In the genomic region with DNA sequence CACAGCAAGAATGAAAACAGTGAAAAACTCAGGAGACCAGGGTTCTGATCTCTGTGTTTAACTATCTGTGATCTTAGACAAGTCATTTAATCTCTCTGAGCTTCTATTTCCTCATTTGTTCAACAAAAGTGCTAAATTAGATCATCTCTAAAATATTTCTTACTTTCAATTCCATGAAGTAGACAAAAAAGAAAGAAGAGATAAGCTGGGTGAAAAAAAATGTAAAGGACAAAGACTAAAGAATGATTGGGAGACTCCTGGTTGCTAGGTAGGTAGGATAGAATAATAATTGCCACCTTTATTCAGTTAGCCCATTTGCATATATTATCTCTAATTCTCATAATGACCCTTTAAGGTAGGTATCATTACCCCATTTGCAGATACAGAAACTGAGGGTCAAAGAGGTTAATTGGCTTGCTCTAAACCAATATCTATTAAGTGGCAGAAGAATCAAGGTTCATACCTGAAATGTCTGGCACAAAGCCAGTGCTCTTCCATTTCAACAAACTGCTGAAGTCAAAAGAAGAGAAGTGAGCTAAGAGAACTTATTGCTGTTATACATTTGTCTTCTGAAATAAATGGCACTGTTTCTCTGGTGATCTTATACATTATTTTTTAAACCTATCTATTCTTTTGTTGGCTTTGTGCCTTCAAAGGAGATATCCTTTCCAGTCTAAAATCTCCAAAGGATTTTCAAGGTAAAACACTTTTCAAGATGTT, we compare ENCODE assay signal across 1 cellular context.
TF ChIP-seq lines count a peak whose summit lies in the region.

No MANE protein-coding gene starts in this region.

TF ChIP-seq in GM12878, 131 proteins besides CTCF, POLR2A, EP300 and RAD21:
- TF ChIP-seq NR2F1 (conservative IDR thresholded peaks at IDR 0.05) = peak; percentile 85
- no peak for TF ChIP-seq GATAD2B (conservative IDR thresholded peaks at IDR 0.05; ENCODE audit: low read depth)
- peak; percentile 69; the same call in 1 of the 2 replicates for TF ChIP-seq MTA2 (IDR thresholded peaks at IDR 0.05; ENCODE audit: low read depth)
- TF ChIP-seq SMAD1 (IDR thresholded peaks at IDR 0.05; ENCODE audit: low read depth, partially characterized antibody) = peak; percentile 50
TF ChIP-seq in GM12878: peak in this region for 3.
